26 cellular contexts compared by ENCODE assay signal in the genomic region with DNA sequence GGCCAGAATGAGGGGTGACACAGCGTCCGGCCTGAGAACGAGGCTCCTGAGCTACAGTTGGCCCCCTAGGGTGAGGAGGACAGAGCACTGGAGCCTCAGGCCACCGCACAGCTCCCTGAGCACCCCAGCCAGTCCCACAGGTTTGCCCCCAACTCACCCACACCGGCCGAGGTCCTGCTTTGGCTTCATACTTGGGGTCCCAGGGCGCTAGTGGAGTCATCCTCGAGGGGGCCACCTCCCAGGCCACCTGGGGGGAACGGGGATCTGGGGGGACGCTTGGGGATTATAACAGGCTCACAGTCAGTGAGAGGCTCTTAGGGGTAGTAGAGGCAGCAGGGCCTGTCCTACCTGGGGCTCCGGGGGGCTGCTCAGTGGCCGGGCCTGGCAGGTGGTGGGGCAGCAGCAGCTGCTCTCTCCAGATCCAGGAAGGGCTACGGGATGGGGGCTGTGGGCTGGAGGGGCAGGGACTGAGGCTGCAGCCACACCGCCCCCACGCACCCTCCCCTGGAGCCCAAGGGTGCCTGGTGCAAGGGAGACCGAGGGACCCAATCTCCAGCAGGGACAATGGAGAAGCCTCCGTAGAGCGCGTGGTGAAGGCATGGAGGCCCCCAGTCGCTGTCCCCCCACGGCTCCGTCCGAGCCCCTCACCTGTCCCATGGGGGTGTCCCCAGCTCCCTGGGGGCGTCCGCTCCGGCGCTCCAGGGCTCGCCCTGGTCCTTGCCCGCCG. TPM values are rescaled to one million over a fixed set of nuclear protein-coding genes. Genes with fewer than 3 reads are reported as not detected.
"Had no signal": no experiment of that assay in that cellular context is flagged by ENCODE, and none has a peak within 500 bp of the region (broad histone marks: within the 10 kb centered on the region; RNA-seq: fewer than 3 reads in every experiment).

No MANE protein-coding gene starts in this region.

- H3K27me3 ChIP-seq: ovary, thyroid gland had no signal

- H3K27ac ChIP-seq: left lung, ovary, thyroid gland had no signal

- H3K27ac Mint-ChIP-seq: activated B cell treated with CpG ODN at 0.5 μM for 24 hours; activated CD4-positive, alpha-beta memory T cell treated with anti-CD3 and anti-CD28 coated beads for 36 hours; activated naive CD4-positive, alpha-beta T cell treated with anti-CD3 and anti-CD28 coated beads, Interleukin-2, amount 10 ng/mL, durations not matched to agents 7 days and 5 days; activated naive CD8-positive, alpha-beta T cell treated with anti-CD3 and anti-CD28 coated beads, Interleukin-2, amount 50 U/mL, for 24 hours; activated T-helper 2 cell treated with anti-CD3 and anti-CD28 coated beads, Interferon-gamma antibody, Interleukin-2, Interleukin-4, amounts not matched to agents 10 μg/mL and 5 μg/mL and 100 μg/mL, durations not matched to agents 14 hours and 24 hours and 36 hours had no signal

- H3K36me3 ChIP-seq: ovary had no signal

- H3K4me3 Mint-ChIP-seq: activated B cell treated with CpG ODN at 0.5 μM for 24 hours; activated CD4-positive, alpha-beta memory T cell treated with anti-CD3 and anti-CD28 coated beads for 36 hours; activated naive CD4-positive, alpha-beta T cell treated with anti-CD3 and anti-CD28 coated beads, Interleukin-2, amount 10 ng/mL, durations not matched to agents 7 days and 5 days; activated naive CD8-positive, alpha-beta T cell treated with anti-CD3 and anti-CD28 coated beads, Interleukin-2, amount 50 U/mL, for 24 hours; brain; stimulated activated naive B cell treated with anti-CD40 and anti-IgM and Interleukin-4, amounts not matched to agents 10 μg/mL and 1 μg/mL and 100 μg/mL, for 72 hours had no signal

- H3K4me3 ChIP-seq: left lung, ovary, thyroid gland had no signal

- H3K9me3 Mint-ChIP-seq: activated B cell treated with CpG ODN at 0.5 μM for 24 hours; activated CD4-positive, alpha-beta memory T cell treated with anti-CD3 and anti-CD28 coated beads for 36 hours; activated naive CD4-positive, alpha-beta T cell treated with anti-CD3 and anti-CD28 coated beads, Interleukin-2, amount 10 ng/mL, durations not matched to agents 7 days and 5 days; activated naive CD8-positive, alpha-beta T cell treated with anti-CD3 and anti-CD28 coated beads, Interleukin-2, amount 50 U/mL, for 24 hours; activated T-helper 2 cell treated with anti-CD3 and anti-CD28 coated beads, Interferon-gamma antibody, Interleukin-2, Interleukin-4, amounts not matched to agents 10 μg/mL and 5 μg/mL and 100 μg/mL, durations not matched to agents 14 hours and 24 hours and 36 hours; brain; neural crest cell; stimulated activated naive B cell treated with anti-CD40 and anti-IgM and Interleukin-4, amounts not matched to agents 10 μg/mL and 1 μg/mL and 100 μg/mL, for 72 hours had no signal

- H3K9me3 ChIP-seq: left lung, ovary, thyroid gland had no signal

- H3K27me3 Mint-ChIP-seq: activated B cell treated with CpG ODN at 0.5 μM for 24 hours; activated CD4-positive, alpha-beta memory T cell treated with anti-CD3 and anti-CD28 coated beads for 36 hours; activated naive CD8-positive, alpha-beta T cell treated with anti-CD3 and anti-CD28 coated beads, Interleukin-2, amount 50 U/mL, for 24 hours had no signal

- DNase-seq: activated B cell treated with CpG ODN at 0.5 μM for 24 hours; activated CD4-positive, alpha-beta memory T cell treated with anti-CD3 and anti-CD28 coated beads for 36 hours; activated CD4-positive, alpha-beta T cell treated with anti-CD3 and anti-CD28 coated beads for 4 hours; activated naive CD4-positive, alpha-beta T cell treated with anti-CD3 and anti-CD28 coated beads, Interleukin-2, amount 10 ng/mL, durations not matched to agents 7 days and 5 days; activated naive CD8-positive, alpha-beta T cell treated with anti-CD3 and anti-CD28 coated beads, Interleukin-2, amount 50 U/mL, for 24 hours; activated T-cell treated with anti-CD3 and anti-CD28 coated beads for 4 hours; anterior cingulate cortex; caudate nucleus; erythroblast; foreskin melanocyte; glutamatergic neuron; midbrain; small intestine; stimulated activated CD4-positive, alpha-beta T cell treated with anti-CD3 and anti-CD28 coated beads, Interleukin-4, amount 100 ng/mL, for 24 hours; stimulated activated naive B cell treated with anti-CD40 and anti-IgM and Interleukin-4, amounts not matched to agents 10 μg/mL and 1 μg/mL and 100 μg/mL, for 72 hours; T-helper 9 cell had no signal

RNA-seq across cellular contexts. Expression of a gene that starts 0.6 kb away (rescaled TPM):
- total RNA-seq: kidney epithelial cell, lung microvascular endothelial cell, pulmonary artery endothelial cell, urinary bladder had no signal

RNA-seq across cellular contexts. Expression of a gene that starts 29.1 kb away (rescaled TPM):
- total RNA-seq: lung microvascular endothelial cell had no signal
